Comparison of ENCODE assay signal across 9 cellular contexts in genomic region chr4:55545681-55546632, GRCh38. TPM values are rescaled to one million over a fixed set of nuclear protein-coding genes. Genes with fewer than 3 reads are reported as not detected.
DNase-seq lines count a peak whose midpoint lies in the region; ATAC-seq, FAIRE-seq and TF ChIP-seq lines count a peak whose summit lies in the region.
"Had no signal": no experiment of that assay in that cellular context is flagged by ENCODE, and none has a peak within 500 bp of the region (broad histone marks: within the 10 kb centered on the region; RNA-seq: fewer than 3 reads in every experiment).

No MANE protein-coding gene starts in this region.

- intact Hi-C loops in endothelial cell of umbilical vein (cut with micrococcal nuclease), result loop anchor here (1.0 to 5.0 kb wide), 10 partner anchors 111 to 889 kb away; partner anchors contain the start of genes EXOC1, KIT, SRD5A3 and TMEM165

- H3K4me2 ChIP-seq in endothelial cell of umbilical vein (ENCODE audit: insufficient read depth, low read length), result peak overlapping the region; percentile 87

- TF ChIP-seq CTCF in endothelial cell of umbilical vein (IDR thresholded peaks at IDR 0.05; ENCODE audit: extremely low read depth in 1 of 2, insufficient read depth in 1 of 2, low read depth in 1 of 2, low read length in 2 of 2), result no peak

- dilution Hi-C loops in endothelial cell of umbilical vein (cut with MboI; ENCODE audit: extremely low pct_ligation_motif_present, low sequenced_read_pairs), result no loop called here

- DNase-seq in CMK (ENCODE audit: low read depth), result peak; percentile 45
- DNase-seq in HT1080 (ENCODE audit: low read depth), result peak; percentile 69
- DNase-seq in NOMO-1 treated with dmso at 0.1 percent for 144 hours (lab: John Stamatoyannopoulos, UW; ENCODE audit: unreplicated experiment), result peak; percentile 54
- peak; percentile 81 for DNase-seq in activated CD8-positive, alpha-beta memory T cell treated with anti-CD3 and anti-CD28 coated beads, Interleukin-2, amount 50 U/mL, for 48 hours
- peak; percentile 67 for DNase-seq in endothelial cell of umbilical vein (ENCODE audit: low read depth, low spot score)
- DNase-seq in middle frontal gyrus (ENCODE audit: extremely low spot score, low spot score), result peak; percentile 62
- DNase-seq in stimulated activated CD8-positive, alpha-beta memory T cell treated with anti-CD3 and anti-CD28 coated beads, Interleukin-2, amount 100 ng/mL, for 48 hours (ENCODE audit: low read depth in 2 of 2), result peak; percentile 46 to 52

- CTCF ChIA-PET in endothelial cell of umbilical vein (lab: Charles Lee), result interaction anchor here (0.6 to 2.4 kb wide), 23 partner anchors 9 to 575 kb away, joined by 3 to 13 read pairs (median 4); partner anchors contain the start of gene SRD5A3

- peak overlapping the region; percentile 45 for H3K27ac ChIP-seq in endothelial cell of umbilical vein (ENCODE audit: insufficient read depth, low read depth, low read length)

- POLR2A ChIA-PET in endothelial cell of umbilical vein (lab: Charles Lee), result interaction anchor here (0.6 to 0.8 kb wide), 3 partner anchors 187 to 467 kb away, joined by 3 read pairs; no protein-coding TSS in a partner anchor

- ATAC-seq in GM19468 (IDR thresholded peaks at IDR 0.05; ENCODE audit: extremely low read depth, unreplicated experiment), result peak; percentile 35

- H3K9ac ChIP-seq in endothelial cell of umbilical vein (replicated peaks; ENCODE audit: extremely low read depth, insufficient read depth, low read length), result peak overlapping the region; percentile 59

- H3K27me3 ChIP-seq in endothelial cell of umbilical vein (ENCODE audit: control insufficient read depth in 2 of 2, insufficient read depth in 2 of 2, low read length in 2 of 2), result peaks cover 0 to 2% of the 10 kb centered on the region in 2 experiments

- H2AFZ ChIP-seq in endothelial cell of umbilical vein (ENCODE audit: low read depth, low read length), result peak overlapping the region; percentile 59

- peaks cover 34% of the 10 kb centered on the region for H3K79me2 ChIP-seq in endothelial cell of umbilical vein (ENCODE audit: control insufficient read depth, insufficient read depth, low read length)

- TF ChIP-seq POLR2A in endothelial cell of umbilical vein (IDR thresholded peaks at IDR 0.05; ENCODE audit: low read depth, low read length), result peak; percentile 54

- H3K36me3 ChIP-seq in endothelial cell of umbilical vein (ENCODE audit: control insufficient read depth in 2 of 2, extremely low read depth in 1 of 2, insufficient read depth in 2 of 2, low read length in 2 of 2), result no peaks in the 10 kb centered on the region

- no peaks in the 10 kb centered on the region for H4K20me1 ChIP-seq in endothelial cell of umbilical vein (replicated peaks; ENCODE audit: control insufficient read depth, extremely low read depth, insufficient read depth, low read length)

- BruUV-seq in endothelial cell of umbilical vein (replicated peaks; lab: Mats Ljungman, UMichigan), result no TSS peak

- H3K4me1 ChIP-seq in endothelial cell of umbilical vein (ENCODE audit: control insufficient read depth, extremely low read depth, insufficient read depth, low read length), result peaks cover 11% of the 10 kb centered on the region

- peak overlapping the region; percentile 49 to 86 (median 80) for H3K4me3 ChIP-seq in endothelial cell of umbilical vein (replicated peaks in 1 of 3; ENCODE audit: insufficient read depth in 1 of 3, low read depth in 1 of 3, low read length in 3 of 3)

- H3K9me1 ChIP-seq in endothelial cell of umbilical vein (replicated peaks; ENCODE audit: control insufficient read depth, extremely low read depth, insufficient read depth, low read length), result no peaks in the 10 kb centered on the region

- no peaks in the 10 kb centered on the region for H3K9me3 ChIP-seq in endothelial cell of umbilical vein (replicated peaks; ENCODE audit: control insufficient read depth, insufficient read depth, low read length)

- FAIRE-seq in endothelial cell of umbilical vein (lab: Jason Lieb, UNC), result peak; percentile 55

TF ChIP-seq in endothelial cell of umbilical vein, 7 proteins besides CTCF, POLR2A, EP300 and RAD21:
- no peak for TF ChIP-seq EZH2 (IDR thresholded peaks at IDR 0.05; ENCODE audit: borderline replicate concordance, low read depth, low read length, severe bottlenecking)
- TF ChIP-seq POLR2AphosphoS5 (IDR thresholded peaks at IDR 0.05; ENCODE audit: insufficient read depth, low read depth, low read length), result peak; percentile 86

RNA-seq across cellular contexts. Expression of gene CLOCK, which starts 0.8 kb away (rescaled TPM):
- total RNA-seq in HT1080 (2014; rRNA removed; shearing (Covaris generic)), result 13.9 and 15.8 TPM in 2 replicates
- 9.7 and 14.6 TPM in 2 replicates for polyA plus RNA-seq in HT1080 (2015; cell fraction: cytosol; rRNA removed)
- 11.6 and 13.9 TPM in 2 replicates for polyA plus RNA-seq in HT1080 (2015; cell fraction: nucleus; rRNA removed)
- 22.2 and 23.8 TPM in 2 replicates for total RNA-seq in endothelial cell of umbilical vein
- polyA plus RNA-seq in endothelial cell of umbilical vein, result 7.4 and 7.5 TPM in 2 replicates
- polyA plus RNA-seq in endothelial cell of umbilical vein (2011; cell fraction: cytosol; rRNA removed), result 5.6 and 5.8 TPM in 2 replicates
- polyA plus RNA-seq in endothelial cell of umbilical vein (2011; cell fraction: nucleus; rRNA removed), result 17.3 and 19.7 TPM in 2 replicates
- 9.6 and 12.0 TPM in 2 replicates for polyA plus RNA-seq in endothelial cell of umbilical vein (2012)
- 36.9 and 42.6 TPM in 2 replicates for polyA minus RNA-seq in endothelial cell of umbilical vein
- 10.7 TPM for polyA minus RNA-seq in endothelial cell of umbilical vein (2011; cell fraction: cytosol; rRNA and poly(A)+ RNA removed)
- polyA minus RNA-seq in endothelial cell of umbilical vein (2011; cell fraction: nucleus; rRNA and poly(A)+ RNA removed), result 43.0 and 57.9 TPM in 2 replicates

RNA-seq across cellular contexts. Expression of gene PDCL2, which starts 46.1 kb away (rescaled TPM):
- total RNA-seq in HT1080 (2014; rRNA removed; shearing (Covaris generic)), result not detected in 2 replicates
- polyA plus RNA-seq in HT1080 (2015; cell fraction: cytosol; rRNA removed), result not detected in 2 replicates
- polyA plus RNA-seq in HT1080 (2015; cell fraction: nucleus; rRNA removed), result not detected in 2 replicates
- not detected in 2 replicates for total RNA-seq in endothelial cell of umbilical vein
- not detected in 2 replicates for polyA plus RNA-seq in endothelial cell of umbilical vein
- polyA plus RNA-seq in endothelial cell of umbilical vein (2011; cell fraction: cytosol; rRNA removed), result not detected in 2 replicates
- not detected in 2 replicates for polyA plus RNA-seq in endothelial cell of umbilical vein (2011; cell fraction: nucleus; rRNA removed)
- not detected in 2 replicates for polyA plus RNA-seq in endothelial cell of umbilical vein (2012)
- polyA minus RNA-seq in endothelial cell of umbilical vein, result not detected in 2 replicates
- not detected for polyA minus RNA-seq in endothelial cell of umbilical vein (2011; cell fraction: cytosol; rRNA and poly(A)+ RNA removed)
- not detected in 2 replicates for polyA minus RNA-seq in endothelial cell of umbilical vein (2011; cell fraction: nucleus; rRNA and poly(A)+ RNA removed)
- total RNA-seq: glomerular endothelial cell had no signal

Comparison
In these comparisons a context has a peak if more than half of its experiments do, and no peak if none do; other contexts are left out.
1. Peak in every context shown above with its lines: DNase-seq, ATAC-seq, H3K4me3 ChIP-seq and H3K27ac ChIP-seq.